ENCODE assay signal across 1 cellular context in genomic region chr9:112555844-112556482, GRCh38.
TF ChIP-seq lines count a peak whose summit lies in the region.

No MANE protein-coding gene starts in this region.

TF ChIP-seq in GM12878, 131 proteins besides CTCF, POLR2A, EP300 and RAD21 (continued from another document):
- TF ChIP-seq, protein P1, sequence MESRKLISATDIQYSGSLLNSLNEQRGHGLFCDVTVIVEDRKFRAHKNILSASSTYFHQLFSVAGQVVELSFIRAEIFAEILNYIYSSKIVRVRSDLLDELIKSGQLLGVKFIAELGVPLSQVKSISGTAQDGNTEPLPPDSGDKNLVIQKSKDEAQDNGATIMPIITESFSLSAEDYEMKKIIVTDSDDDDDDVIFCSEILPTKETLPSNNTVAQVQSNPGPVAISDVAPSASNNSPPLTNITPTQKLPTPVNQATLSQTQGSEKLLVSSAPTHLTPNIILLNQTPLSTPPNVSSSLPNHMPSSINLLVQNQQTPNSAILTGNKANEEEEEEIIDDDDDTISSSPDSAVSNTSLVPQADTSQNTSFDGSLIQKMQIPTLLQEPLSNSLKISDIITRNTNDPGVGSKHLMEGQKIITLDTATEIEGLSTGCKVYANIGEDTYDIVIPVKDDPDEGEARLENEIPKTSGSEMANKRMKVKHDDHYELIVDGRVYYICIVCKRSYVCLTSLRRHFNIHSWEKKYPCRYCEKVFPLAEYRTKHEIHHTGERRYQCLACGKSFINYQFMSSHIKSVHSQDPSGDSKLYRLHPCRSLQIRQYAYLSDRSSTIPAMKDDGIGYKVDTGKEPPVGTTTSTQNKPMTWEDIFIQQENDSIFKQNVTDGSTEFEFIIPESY (IDR thresholded peaks at IDR 0.05): no peak
- TF ChIP-seq KLF5 (IDR thresholded peaks at IDR 0.05; ENCODE audit: partially characterized antibody): no peak
